24 cellular contexts compared by ENCODE assay signal in the genomic region with DNA sequence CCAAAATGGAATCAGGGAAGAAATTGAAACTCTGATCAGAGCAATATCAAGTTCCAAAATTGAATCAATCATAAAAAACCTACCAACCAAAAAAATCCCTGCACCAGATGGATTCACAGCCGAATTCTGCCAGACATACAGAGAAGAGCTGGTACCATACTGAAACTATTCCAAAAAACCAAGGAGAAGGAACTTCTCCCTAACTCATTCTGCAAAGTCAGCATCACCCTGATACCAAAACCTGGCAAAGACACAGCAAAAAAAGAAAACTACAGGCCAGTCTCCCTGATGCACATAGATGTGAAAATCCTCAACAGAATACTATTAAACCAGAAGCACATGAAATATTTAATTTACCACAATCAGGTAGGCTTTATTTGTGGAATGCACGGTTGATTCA.
DNase-seq lines count a peak whose midpoint lies in the region; ATAC-seq, FAIRE-seq and TF ChIP-seq lines count a peak whose summit lies in the region.
"Had no signal": no experiment of that assay in that cellular context is flagged by ENCODE, and none has a peak within 500 bp of the region (broad histone marks: within the 10 kb centered on the region; RNA-seq: fewer than 3 reads in every experiment).

No MANE protein-coding gene starts in this region.

- H4K20me1 ChIP-seq in HepG2 (ENCODE audit: insufficient read depth, low read length) (no peaks in the 10 kb centered on the region), K562 (replicated peaks; ENCODE audit: control insufficient read depth, insufficient read depth, low read length) (no peaks in the 10 kb centered on the region)
- H4K20me1 ChIP-seq: BLaER1 treated with 17β-estradiol and CSF1 and Interleukin-3, amounts not matched to agents 10 nM and 100 nM had no signal

- H3K4me2 ChIP-seq in HepG2 (ENCODE audit: low read depth, low read length) (no peak overlapping the region), K562 (ENCODE audit: insufficient read depth, low read length) (no peak overlapping the region)
- H3K4me2 ChIP-seq: A549; BLaER1 treated with 17β-estradiol and CSF1 and Interleukin-3, amounts not matched to agents 10 nM and 100 nM had no signal

- intact Hi-C loops in HepG2 (cut with micrococcal nuclease; ENCODE audit: unreplicated experiment), result loop anchor here (10.0 kb wide), 1 partner anchor 113 kb away; no protein-coding TSS in a partner anchor
- intact Hi-C loops in right lobe of liver (cut with DNase I), result no loop called here
- intact Hi-C loops in K562 (cut with micrococcal nuclease), result no loop called here

- H3K9ac ChIP-seq in HepG2 (ENCODE audit: insufficient read depth, low read depth, low read length) (no peak overlapping the region), K562 (ENCODE audit: insufficient read depth in 1 of 2, low read depth in 2 of 2, low read length in 2 of 2) (no peak overlapping the region)
- H3K9ac ChIP-seq: BLaER1 treated with 17β-estradiol and CSF1 and Interleukin-3, amounts not matched to agents 10 nM and 100 nM had no signal

- ATAC-seq in HepG2, result no peak
- no peak for ATAC-seq in right lobe of liver
- no peak for ATAC-seq in K562
- no peak for ATAC-seq in stimulated activated naive CD8-positive, alpha-beta T cell treated with anti-CD3 and anti-CD28 coated beads, Interleukin-15, Interleukin-2, amounts not matched to agents 100 U/mL and 50 U/mL, for 24 hours
- no peak for ATAC-seq in HG02885 (IDR thresholded peaks at IDR 0.05; ENCODE audit: poor library complexity, unreplicated experiment)
- ATAC-seq: A549; CD8-positive, alpha-beta T cell had no signal

- TF ChIP-seq RAD21 in HepG2 (CRISPR knock-in tag; IDR thresholded peaks at IDR 0.05) (no peak), K562 (CRISPR knock-in tag; conservative IDR thresholded peaks at IDR 0.05 in 1 of 2, IDR thresholded peaks at IDR 0.05 in 1 of 2) (no peak)

- no peaks in the 10 kb centered on the region for H3K79me2 ChIP-seq in HepG2 (ENCODE audit: insufficient read depth, low read length)
- H3K79me2 ChIP-seq in K562 (ENCODE audit: control insufficient read depth, insufficient read depth, low read length), result no peaks in the 10 kb centered on the region

- POLR2A ChIA-PET in HepG2 (lab: Yijun Ruan, JAX), result no interaction called here
- POLR2A ChIA-PET in K562 (lab: Yijun Ruan, JAX), result no interaction called here

- no TSS peak for BruUV-seq in HepG2 (replicated peaks; lab: Mats Ljungman, UMichigan)
- no TSS peak for BruUV-seq in K562 (replicated peaks; lab: Mats Ljungman, UMichigan)

- no peak for TF ChIP-seq POLR2A in HepG2 (IDR thresholded peaks at IDR 0.05; ENCODE audit: insufficient read depth in 1 of 2, low read depth in 2 of 2, low read length in 2 of 2)
- no peak for TF ChIP-seq POLR2A in right lobe of liver (IDR thresholded peaks at IDR 0.05)
- TF ChIP-seq POLR2A in K562 (conservative IDR thresholded peaks at IDR 0.05), result no peak

- TF ChIP-seq CTCF in HepG2 (CRISPR knock-in tag; IDR thresholded peaks at IDR 0.05) (no peak), right lobe of liver (IDR thresholded peaks at IDR 0.05) (no peak), K562 (IDR thresholded peaks at IDR 0.05 in 2 of 3, conservative IDR thresholded peaks at IDR 0.05 in 1 of 3; ENCODE audit: insufficient read depth in 2 of 3, low read depth in 1 of 3, low read length in 3 of 3) (no peak)

- H3K27me3 ChIP-seq in HepG2 (ENCODE audit: control insufficient read depth in 1 of 2, insufficient read depth in 2 of 2, low read length in 2 of 2) (no peaks in the 10 kb centered on the region), right lobe of liver (no peaks in the 10 kb centered on the region), K562 (ENCODE audit: control insufficient read depth in 2 of 2, insufficient read depth in 2 of 2, low read length in 2 of 2) (no peaks in the 10 kb centered on the region), MG63 (no peaks in the 10 kb centered on the region)
- H3K27me3 ChIP-seq: BLaER1 treated with 17β-estradiol and CSF1 and Interleukin-3, amounts not matched to agents 10 nM and 100 nM had no signal

- in situ Hi-C loops in HepG2 (cut with HindIII; ENCODE audit: extremely low pct_ligation_motif_present, low pct_unique_long_range_greater_than_20kb) (no loop called here), K562 (cut with MboI) (no loop called here)

- no peak for TF ChIP-seq EP300 in HepG2 (IDR thresholded peaks at IDR 0.05; ENCODE audit: low read depth in 2 of 2, low read length in 2 of 2)
- no peak for TF ChIP-seq EP300 in HepG2 (CRISPR knock-in tag; IDR thresholded peaks at IDR 0.05; ENCODE audit: borderline replicate concordance)
- TF ChIP-seq EP300 in K562 (IDR thresholded peaks at IDR 0.05; ENCODE audit: low read length), result no peak

- no peaks in the 10 kb centered on the region for H3K9me3 ChIP-seq in HepG2 (ENCODE audit: low read length)
- H3K9me3 ChIP-seq in right lobe of liver, result no peaks in the 10 kb centered on the region
- H3K9me3 ChIP-seq in K562 (replicated peaks; ENCODE audit: control insufficient read depth, insufficient read depth, low read depth, low read length), result no peaks in the 10 kb centered on the region
- no peaks in the 10 kb centered on the region; the same call in 1 of the 2 replicates for H3K9me3 ChIP-seq in MG63
- H3K9me3 ChIP-seq: A549 had no signal

- H3K4me1 ChIP-seq in HepG2 (ENCODE audit: insufficient read depth, low read length), result no peaks in the 10 kb centered on the region
- H3K4me1 ChIP-seq in right lobe of liver, result no peaks in the 10 kb centered on the region
- no peaks in the 10 kb centered on the region for H3K4me1 ChIP-seq in K562 (replicated peaks in 1 of 2; ENCODE audit: control insufficient read depth in 2 of 2, insufficient read depth in 2 of 2, low read length in 2 of 2)
- H3K4me1 ChIP-seq: A549 had no signal

- DNase-seq in HepG2 (ENCODE audit: low spot score) (no peak), right lobe of liver (no peak), K562 (ENCODE audit: extremely low read depth in 1 of 4, low spot score in 3 of 4) (no peak), pons (ENCODE audit: low spot score) (peak; percentile 20), MG63 (no peak)
- no peak for DNase-seq in stimulated activated naive CD8-positive, alpha-beta T cell treated with anti-CD3 and anti-CD28 coated beads, Interleukin-15, Interleukin-2, amounts not matched to agents 100 U/mL and 50 U/mL, for 24 hours
- DNase-seq: AML-193; CD4-positive, alpha-beta T cell; CD8-positive, alpha-beta T cell; DMS 273 treated with DMSO at 0.1 percent for 48 hours; DMS153; DMS53; DMS79; DND-41; EL; GF-D8 had no signal

- H3K27ac ChIP-seq in HepG2 (ENCODE audit: extremely low read length, insufficient read depth, low read length) (no peak overlapping the region), right lobe of liver (no peak overlapping the region), K562 (ENCODE audit: extremely low read depth, low read depth, low read length) (no peak overlapping the region)
- H3K27ac ChIP-seq: 22Rv1; A549; BLaER1 treated with 17β-estradiol and CSF1 and Interleukin-3, amounts not matched to agents 10 nM and 100 nM; C4-2B had no signal

- no peaks in the 10 kb centered on the region for H3K9me1 ChIP-seq in K562 (ENCODE audit: control insufficient read depth, insufficient read depth, low read length)

- CTCF ChIA-PET in HepG2 (lab: Yijun Ruan, JAX; ENCODE audit: low intra/inter-chr PET ratio, low total read pairs) (no interaction called here), K562 (lab: Yijun Ruan, JAX; ENCODE audit: low intra/inter-chr PET ratio) (no interaction called here)

- H2AFZ ChIP-seq in HepG2 (ENCODE audit: low read length) (no peak overlapping the region), K562 (ENCODE audit: low read depth, low read length) (no peak overlapping the region)

- 33% methylated on average over 2 of the region's 2 CpGs for WGBS in HepG2 (ENCODE audit: low lambda C conversion rate)
- 70% methylated on average over 2 of the region's 2 CpGs for WGBS in right lobe of liver (ENCODE audit: insufficient coverage, low coverage, low lambda C conversion rate, missing lambda C conversion rate)
- WGBS in K562 (ENCODE audit: insufficient coverage, low coverage, missing lambda C conversion rate), result 3% methylated on average over 2 of the region's 2 CpGs

- H3K36me3 ChIP-seq in HepG2 (replicated peaks in 1 of 2; ENCODE audit: control insufficient read depth in 1 of 2, insufficient read depth in 2 of 2, low read length in 2 of 2), result no peaks in the 10 kb centered on the region
- H3K36me3 ChIP-seq in right lobe of liver, result no peaks in the 10 kb centered on the region
- H3K36me3 ChIP-seq in K562 (ENCODE audit: control insufficient read depth, insufficient read depth, low read length), result no peaks in the 10 kb centered on the region
- H3K36me3 ChIP-seq in MG63, result no peaks in the 10 kb centered on the region
- H3K36me3 ChIP-seq: BLaER1 treated with 17β-estradiol and CSF1 and Interleukin-3, amounts not matched to agents 10 nM and 100 nM had no signal

- no peak overlapping the region for H3K4me3 ChIP-seq in HepG2 (replicated peaks in 1 of 3; ENCODE audit: insufficient read depth in 1 of 3, low read depth in 2 of 3, low read length in 3 of 3)
- no peak overlapping the region for H3K4me3 ChIP-seq in right lobe of liver
- no peak overlapping the region for H3K4me3 ChIP-seq in K562
- H3K4me3 ChIP-seq in MG63, result no peak overlapping the region
- H3K4me3 ChIP-seq: A549; BLaER1 treated with 17β-estradiol and CSF1 and Interleukin-3, amounts not matched to agents 10 nM and 100 nM had no signal

- FAIRE-seq in HepG2 (lab: Jason Lieb, UNC) (no peak), K562 (lab: Jason Lieb, UNC) (no peak)
- FAIRE-seq: A549, G401.6, GM12891, GM18507 had no signal

TF ChIP-seq in HepG2, 621 proteins besides CTCF, POLR2A, EP300 and RAD21 (continues in another document):
- TF ChIP-seq TBP (CRISPR knock-in tag; IDR thresholded peaks at IDR 0.05), result no peak
- no peak for TF ChIP-seq FOXK1 (CRISPR knock-in tag; IDR thresholded peaks at IDR 0.05; ENCODE audit: borderline replicate concordance, low read depth)
- TF ChIP-seq, protein P1, sequence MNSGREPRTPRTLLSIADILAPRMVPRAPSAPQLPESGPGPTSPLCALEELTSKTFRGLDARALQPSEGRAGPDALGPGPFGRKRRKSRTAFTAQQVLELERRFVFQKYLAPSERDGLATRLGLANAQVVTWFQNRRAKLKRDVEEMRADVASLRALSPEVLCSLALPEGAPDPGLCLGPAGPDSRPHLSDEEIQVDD (CRISPR knock-in tag; IDR thresholded peaks at IDR 0.05; ENCODE audit: borderline replicate concordance), result no peak

TF ChIP-seq in K562, 482 proteins besides CTCF, POLR2A, EP300 and RAD21:
- TF ChIP-seq ZNF316 (IDR thresholded peaks at IDR 0.05) (peak; percentile 51; the same call in 1 of the 2 replicates), E2F3 (CRISPR knock-in tag; IDR thresholded peaks at IDR 0.05) (no peak), NUFIP1 (IDR thresholded peaks at IDR 0.05; ENCODE audit: partially characterized antibody) (no peak), MCM2 (IDR thresholded peaks at IDR 0.05; ENCODE audit: low read depth) (no peak), MIER1 (IDR thresholded peaks at IDR 0.05; ENCODE audit: low read depth) (no peak)

Comparison
In these comparisons a context has a peak if more than half of its experiments do, and no peak if none do; other contexts are left out.
1. Of the 241 proteins assayed by ChIP-seq in both HepG2 and K562: peak only in HepG2: MAFF and MAFK; only in K562: none; in both: none; in neither: 239.